In the genomic region with DNA sequence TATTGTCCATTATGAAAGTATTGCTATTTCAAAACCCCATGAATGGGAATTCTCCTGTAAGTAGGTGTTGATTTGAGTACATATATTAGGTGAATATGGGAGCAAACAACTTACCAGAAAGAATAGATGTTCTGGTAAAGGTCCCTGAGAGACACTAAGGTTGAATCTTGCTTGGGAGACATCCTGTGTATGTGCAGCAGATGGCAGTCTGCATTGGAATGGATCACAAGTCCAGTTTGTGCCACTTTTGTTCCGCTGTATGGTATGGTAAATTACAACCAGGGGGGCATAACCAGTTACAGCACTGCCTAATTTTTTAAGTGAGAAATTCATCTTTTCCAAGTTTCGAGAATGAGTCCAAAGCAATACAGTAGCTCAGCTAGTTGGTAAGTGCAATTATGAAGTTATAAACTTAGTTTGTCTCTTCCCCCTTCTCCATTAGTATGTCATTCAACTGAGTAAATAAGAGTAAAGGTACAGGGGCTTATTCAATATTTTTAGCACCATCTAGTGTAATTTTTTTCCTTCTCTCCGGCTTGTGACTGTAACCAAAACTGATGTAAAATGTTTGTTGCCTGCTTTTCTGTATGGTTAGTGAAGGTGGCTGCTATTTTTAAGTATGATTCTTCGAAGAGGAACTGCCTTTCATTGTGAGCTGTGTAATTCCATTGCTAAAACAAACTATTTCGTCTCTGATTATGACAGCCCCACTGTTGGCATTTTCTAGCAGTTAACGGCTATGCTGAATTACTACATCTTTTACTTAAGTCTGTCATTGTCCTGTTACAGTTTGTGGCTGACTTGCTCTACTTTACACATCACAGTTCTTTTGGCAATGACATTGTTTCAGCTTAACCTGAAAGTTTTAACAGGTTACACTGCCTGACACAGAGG, we compare ENCODE assay signal across 9 cellular contexts. TPM values are rescaled to one million over a fixed set of nuclear protein-coding genes. Genes with fewer than 3 reads are reported as not detected.
DNase-seq lines count a peak whose midpoint lies in the region; ATAC-seq, FAIRE-seq and TF ChIP-seq lines count a peak whose summit lies in the region.
"Had no signal": no experiment of that assay in that cellular context is flagged by ENCODE, and none has a peak within 500 bp of the region (broad histone marks: within the 10 kb centered on the region; RNA-seq: fewer than 3 reads in every experiment).

No MANE protein-coding gene starts in this region.

- no peak for TF ChIP-seq POLR2A in right lobe of liver (IDR thresholded peaks at IDR 0.05)

- no peak overlapping the region for H3K18ac ChIP-seq in mesendoderm (ENCODE audit: low read length)

- H3K4me1 Mint-ChIP-seq in activated B cell treated with CpG ODN at 0.5 μM for 24 hours = peaks cover 36% of the 10 kb centered on the region

- no peak overlapping the region for H4K5ac ChIP-seq in mesendoderm (ENCODE audit: low read length)

- peak; percentile 46 for TF ChIP-seq CTCF in D721Med (IDR thresholded peaks at IDR 0.05; ENCODE audit: insufficient read depth, missing control alignments)
- no peak for TF ChIP-seq CTCF in activated B cell treated with CpG ODN at 0.5 μM for 24 hours (IDR thresholded peaks at IDR 0.05)
- peak; percentile 23 to 53 (median 42) for TF ChIP-seq CTCF in right lobe of liver (IDR thresholded peaks at IDR 0.05)

- 93% methylated on average over 6 of the region's 6 CpGs for WGBS in HUES64
- 26% methylated on average over 6 of the region's 6 CpGs for WGBS in right lobe of liver (ENCODE audit: insufficient coverage, low coverage, low lambda C conversion rate, missing lambda C conversion rate)
- no CpG with 5 or more reads among the region's 6 CpGs for WGBS in mesendoderm (ENCODE audit: extremely low coverage, insufficient coverage, low lambda C conversion rate)

- H3K9ac ChIP-seq in HUES64 (ENCODE audit: low read depth, low read length) (no peak overlapping the region), mesendoderm (ENCODE audit: low read length) (no peak overlapping the region)

- H2BK5ac ChIP-seq in mesendoderm (ENCODE audit: low read length) = no peak overlapping the region

- no peak overlapping the region for H3K56ac ChIP-seq in mesendoderm (ENCODE audit: low read length)

- H2AK5ac ChIP-seq in mesendoderm (ENCODE audit: low read length) = no peak overlapping the region

- no peak for FAIRE-seq in D721Med (lab: Jason Lieb, UNC)

- peaks cover 50% of the 10 kb centered on the region for H3K79me2 ChIP-seq in mesendoderm (ENCODE audit: control insufficient read depth, insufficient read depth, low read length)

- H3K36me3 ChIP-seq in HUES64 (ENCODE audit: insufficient read depth, low read length) = no peaks in the 10 kb centered on the region
- no peaks in the 10 kb centered on the region for H3K36me3 ChIP-seq in right lobe of liver
- H3K36me3 ChIP-seq in mesendoderm (ENCODE audit: control insufficient read depth, insufficient read depth, low read length) = no peaks in the 10 kb centered on the region

- H3K9me3 ChIP-seq in HUES64 (ENCODE audit: insufficient read depth, low read depth, low read length) (no peaks in the 10 kb centered on the region), right lobe of liver (no peaks in the 10 kb centered on the region)

- no peaks in the 10 kb centered on the region for H3K27me3 Mint-ChIP-seq in activated B cell treated with CpG ODN at 0.5 μM for 24 hours

- DNase-seq in D721Med (ENCODE audit: insufficient read length, low spot score) (no peak), activated B cell treated with CpG ODN at 0.5 μM for 24 hours (no peak), right lobe of liver (no peak), T-helper 9 cell (no peak), mesendoderm (no peak), ecto neural progenitor cell (ENCODE audit: low spot score) (no peak)

- peak overlapping the region; percentile 0 for H3K4me3 Mint-ChIP-seq in activated B cell treated with CpG ODN at 0.5 μM for 24 hours

- peaks cover 15% of the 10 kb centered on the region for H3K4me1 ChIP-seq in HUES64 (ENCODE audit: insufficient read depth, low read length)
- peaks cover 0 to 9% (median 1%) of the 10 kb centered on the region in 4 donors for H3K4me1 ChIP-seq in right lobe of liver
- H3K4me1 ChIP-seq in mesendoderm (ENCODE audit: control insufficient read depth, low read depth, low read length) = peaks cover 3% of the 10 kb centered on the region

- peaks cover 9% of the 10 kb centered on the region for H3K79me1 ChIP-seq in mesendoderm (ENCODE audit: low read length)

- no peaks in the 10 kb centered on the region for H3K9me3 Mint-ChIP-seq in activated B cell treated with CpG ODN at 0.5 μM for 24 hours

- H3K4me2 ChIP-seq in mesendoderm (ENCODE audit: low read length) = no peak overlapping the region

- H3K27ac ChIP-seq in HUES64 (ENCODE audit: low read depth, low read length) (no peak overlapping the region), right lobe of liver (no peak overlapping the region), mesendoderm (ENCODE audit: low read depth, low read length) (no peak overlapping the region)
- H3K27ac ChIP-seq: skin epidermis had no signal

- intact Hi-C loops in activated B cell treated with CpG ODN at 0.5 μM for 24 hours (cut with micrococcal nuclease) (loop anchor here (5.0 to 10.0 kb wide), 2 partner anchors 477 to 550 kb away; a partner anchor contains a TSS), right lobe of liver (cut with DNase I) (no loop called here)

- H3K36me3 Mint-ChIP-seq in activated B cell treated with CpG ODN at 0.5 μM for 24 hours (ENCODE audit: low read depth) = no peaks in the 10 kb centered on the region

- no peak overlapping the region for H2BK15ac ChIP-seq in mesendoderm (replicated peaks; ENCODE audit: low read depth)

- H4K8ac ChIP-seq in mesendoderm (ENCODE audit: low read depth, low read length) = no peak overlapping the region

- no peak overlapping the region for H3K27ac Mint-ChIP-seq in activated B cell treated with CpG ODN at 0.5 μM for 24 hours

- ATAC-seq in activated B cell treated with CpG ODN at 0.5 μM for 24 hours (ENCODE audit: low read depth) = no peak
- peak in 1 of 4 donors; percentile 21 for ATAC-seq in right lobe of liver
- no peak for ATAC-seq in HG03135 (IDR thresholded peaks at IDR 0.05; ENCODE audit: unreplicated experiment)

- no peak overlapping the region for H3K4ac ChIP-seq in mesendoderm (ENCODE audit: low read depth, low read length)

- no peak overlapping the region for H3K23ac ChIP-seq in mesendoderm (ENCODE audit: low read length)

- CTCF ChIA-PET in activated B cell treated with CpG ODN at 0.5 μM for 24 hours (lab: Charles Lee) = interaction anchor here (0.6 to 1.6 kb wide), 3 partner anchors 13 to 140 kb away, joined by 3 to 4 read pairs (median 4); no protein-coding TSS in a partner anchor

- H3K27me3 ChIP-seq in HUES64 (ENCODE audit: insufficient read depth, low read length) (no peaks in the 10 kb centered on the region), right lobe of liver (no peaks in the 10 kb centered on the region), mesendoderm (ENCODE audit: insufficient read depth, low read length, poor library complexity) (no peaks in the 10 kb centered on the region)

- POLR2A ChIA-PET in activated B cell treated with CpG ODN at 0.5 μM for 24 hours (lab: Charles Lee) = no interaction called here

- peak overlapping the region; percentile 95; the same call in 1 of the 2 replicates for H3K4me3 ChIP-seq in HUES64 (ENCODE audit: low read length)
- no peak overlapping the region for H3K4me3 ChIP-seq in right lobe of liver
- no peak overlapping the region for H3K4me3 ChIP-seq in mesendoderm (ENCODE audit: low read length)
- H3K4me3 ChIP-seq: skin epidermis had no signal

- no peak overlapping the region for H2BK120ac ChIP-seq in mesendoderm (ENCODE audit: low read depth, low read length)

RNA-seq across cellular contexts. Expression of a gene that starts 2.8 kb away (rescaled TPM):
- polyA plus RNA-seq in HUES64 (2013, experiment 1 of 2) = 34.0 TPM
- 33.6 TPM for polyA plus RNA-seq in HUES64 (2013, experiment 2 of 2)
- 13.8 and 15.5 TPM in 2 replicates for total RNA-seq in activated B cell treated with CpG ODN at 0.5 μM for 24 hours
- 10 to 100 TPM in 4 of 6 experiments, 1 to 10 TPM in 2; 6.2 to 14.6 (median 10.4) TPM for total RNA-seq in right lobe of liver
- polyA plus RNA-seq in mesendoderm (2013, experiment 1 of 2) = 30.9 TPM
- 32.3 TPM for polyA plus RNA-seq in mesendoderm (2013, experiment 2 of 2)
